Comparison of ENCODE assay signal across 8 cellular contexts in the genomic region with DNA sequence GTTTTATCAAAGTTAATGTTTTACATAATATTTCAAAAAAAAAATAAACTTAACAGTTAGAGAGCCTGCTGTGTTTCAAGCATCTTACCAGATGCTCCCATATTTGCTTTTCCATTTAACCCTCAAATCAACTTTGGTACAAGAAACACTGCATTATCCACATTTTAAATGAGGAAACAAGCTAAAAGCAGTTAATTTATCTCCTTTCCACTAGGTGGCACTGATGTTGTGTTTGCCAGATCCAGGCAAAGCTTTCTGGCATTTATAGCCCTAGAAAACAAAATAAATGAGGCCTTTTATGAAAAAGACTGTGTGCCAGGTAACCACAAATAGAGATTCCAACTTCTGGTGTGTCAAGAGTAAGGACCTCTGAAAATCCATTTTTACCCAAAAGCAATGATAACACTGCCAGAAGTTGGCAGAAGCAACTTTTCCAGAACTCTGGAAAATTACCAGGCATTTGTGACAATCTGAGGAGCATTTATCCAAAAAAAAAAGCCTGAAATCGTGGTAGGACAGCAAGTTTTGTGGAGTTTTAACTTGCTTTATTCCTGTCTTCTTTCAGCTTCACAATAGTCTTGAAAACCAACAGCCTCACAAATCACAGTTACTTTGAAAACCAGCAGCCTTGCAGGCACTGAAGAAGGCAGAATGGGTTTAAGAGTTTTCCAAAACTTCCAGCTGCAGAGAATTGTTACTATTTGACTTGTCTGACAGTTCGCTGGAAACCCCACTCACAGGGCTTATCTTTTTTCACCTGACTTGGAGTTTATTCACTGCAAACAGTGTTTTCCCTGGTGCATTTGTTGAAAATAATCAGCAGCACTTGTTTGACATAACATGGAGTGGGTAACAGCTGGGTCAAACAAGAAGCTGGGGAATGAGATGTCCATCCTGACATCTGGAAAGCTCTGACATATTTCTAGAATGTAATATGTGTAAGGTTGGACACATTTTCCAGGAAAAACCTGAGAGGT. TPM values are rescaled to one million over a fixed set of nuclear protein-coding genes. Genes with fewer than 3 reads are reported as not detected.
DNase-seq lines count a peak whose midpoint lies in the region; ATAC-seq, FAIRE-seq and TF ChIP-seq lines count a peak whose summit lies in the region.

No MANE protein-coding gene starts in this region.

- in situ Hi-C loops in astrocyte of the spinal cord (cut with HindIII; ENCODE audit: low sequenced_read_pairs): no loop called here

- TF ChIP-seq CTCF in C4-2B (conservative IDR thresholded peaks at IDR 0.05) (peak; percentile 93), astrocyte of the spinal cord (IDR thresholded peaks at IDR 0.05; ENCODE audit: low read depth, low read length) (peak; percentile 67), type B pancreatic cell (conservative IDR thresholded peaks at IDR 0.05) (peak; percentile 83)

- H3K27ac Mint-ChIP-seq in type B pancreatic cell: peak overlapping the region; percentile 44
- H3K27ac Mint-ChIP-seq in stimulated activated effector memory CD8-positive, alpha-beta T cell treated with anti-CD3 and anti-CD28 coated beads, Interleukin-12 subunit alpha, Interleukin-12 subunit beta, amount 100 ng/mL, for 72 hours: no peak overlapping the region

- no peak overlapping the region for H3K4me3 ChIP-seq in astrocyte of the spinal cord (ENCODE audit: low read depth, low read length)

- DNase-seq in GM19238 (ENCODE audit: insufficient read length, low spot score) (peak; percentile 17), NCI-H460 (ENCODE audit: extremely low read depth, low read depth) (peak; percentile 25), astrocyte of the spinal cord (ENCODE audit: low read depth, low spot score) (peak; percentile 65), type B pancreatic cell (ENCODE audit: extremely low spot score, unreplicated experiment) (no peak)
- DNase-seq in stimulated activated effector memory CD8-positive, alpha-beta T cell treated with anti-CD3 and anti-CD28 coated beads, Interleukin-12 subunit alpha, Interleukin-12 subunit beta, amount 100 ng/mL, for 72 hours (ENCODE audit: low spot score in 2 of 2): no peak

- H3K36me3 Mint-ChIP-seq in type B pancreatic cell: peaks cover 8% of the 10 kb centered on the region
- H3K36me3 Mint-ChIP-seq in stimulated activated effector memory CD8-positive, alpha-beta T cell treated with anti-CD3 and anti-CD28 coated beads, Interleukin-12 subunit alpha, Interleukin-12 subunit beta, amount 100 ng/mL, for 72 hours: peaks cover 76% of the 10 kb centered on the region

- FAIRE-seq in islet of Langerhans (lab: Jason Lieb, UNC): peak; percentile 98

- ATAC-seq in stimulated activated effector memory CD8-positive, alpha-beta T cell treated with anti-CD3 and anti-CD28 coated beads, Interleukin-12 subunit alpha, Interleukin-12 subunit beta, amount 100 ng/mL, for 72 hours: no peak
- ATAC-seq in GM19452 (IDR thresholded peaks at IDR 0.05; ENCODE audit: unreplicated experiment): no peak

- H3K4me1 Mint-ChIP-seq in type B pancreatic cell (ENCODE audit: unreplicated experiment): peaks cover 4% of the 10 kb centered on the region
- H3K4me1 Mint-ChIP-seq in stimulated activated effector memory CD8-positive, alpha-beta T cell treated with anti-CD3 and anti-CD28 coated beads, Interleukin-12 subunit alpha, Interleukin-12 subunit beta, amount 100 ng/mL, for 72 hours: peaks cover 24% of the 10 kb centered on the region

- H3K27ac ChIP-seq in C4-2B: no peak overlapping the region

- H3K27me3 Mint-ChIP-seq in type B pancreatic cell: no peaks in the 10 kb centered on the region

- H3K4me3 Mint-ChIP-seq in type B pancreatic cell: peak overlapping the region; percentile 19
- H3K4me3 Mint-ChIP-seq in stimulated activated effector memory CD8-positive, alpha-beta T cell treated with anti-CD3 and anti-CD28 coated beads, Interleukin-12 subunit alpha, Interleukin-12 subunit beta, amount 100 ng/mL, for 72 hours: no peak overlapping the region

- H3K9me3 Mint-ChIP-seq in type B pancreatic cell: no peaks in the 10 kb centered on the region
- no peaks in the 10 kb centered on the region for H3K9me3 Mint-ChIP-seq in stimulated activated effector memory CD8-positive, alpha-beta T cell treated with anti-CD3 and anti-CD28 coated beads, Interleukin-12 subunit alpha, Interleukin-12 subunit beta, amount 100 ng/mL, for 72 hours

RNA-seq across cellular contexts. Expression of gene FAM162A, which starts 9.2 kb away (rescaled TPM):
- total RNA-seq in NCI-H460 (2014; rRNA removed; shearing (Covaris generic)): 32.7 and 46.6 TPM in 2 replicates
- 19.8 and 23.2 TPM in 2 replicates for polyA plus RNA-seq in NCI-H460 (2014; cell fraction: nucleus; rRNA removed)
- 68.8 and 230 TPM in 2 replicates for total RNA-seq in type B pancreatic cell (ENCODE audit: low replicate concordance)

RNA-seq across cellular contexts. Expression of gene MIX23, which starts 10.1 kb away (rescaled TPM):
- total RNA-seq in NCI-H460 (2014; rRNA removed; shearing (Covaris generic)): 116 and 126 TPM in 2 replicates
- polyA plus RNA-seq in NCI-H460 (2014; cell fraction: nucleus; rRNA removed): 38.4 and 68.4 TPM in 2 replicates
- total RNA-seq in type B pancreatic cell (ENCODE audit: low replicate concordance): 39.8 and 44.9 TPM in 2 replicates

RNA-seq across cellular contexts. Expression of gene WDR5B, which starts 22.7 kb away (rescaled TPM):
- 5.1 and 6.4 TPM in 2 replicates for total RNA-seq in NCI-H460 (2014; rRNA removed; shearing (Covaris generic))
- polyA plus RNA-seq in NCI-H460 (2014; cell fraction: nucleus; rRNA removed): 6.7 and 7.7 TPM in 2 replicates
- total RNA-seq in type B pancreatic cell (ENCODE audit: low replicate concordance): 6.2 and 8.2 TPM in 2 replicates

Comparison
In these comparisons a context has a peak if more than half of its experiments do, and no peak if none do; other contexts are left out.
1. DNase-seq: peak in GM19238 (single experiment), NCI-H460 (single experiment) and astrocyte of the spinal cord (single experiment); none in type B pancreatic cell (single experiment) and stimulated activated effector memory CD8-positive, alpha-beta T cell treated with anti-CD3 and anti-CD28 coated beads, Interleukin-12 subunit alpha, Interleukin-12 subunit beta, amount 100 ng/mL, for 72 hours (0 of 2).
2. Peak in every context shown above with its lines, with median percentiles within 50 percentile points of each other: CTCF ChIP-seq.